Comparison of ENCODE assay signal across 33 cellular contexts in genomic region chr20:57966609-57967008, GRCh38.
"Had no signal": no experiment of that assay in that cellular context is flagged by ENCODE, and none has a peak within 500 bp of the region (broad histone marks: within the 10 kb centered on the region; RNA-seq: fewer than 3 reads in every experiment).

No MANE protein-coding gene starts in this region.

- H3K4me1 ChIP-seq: adrenal gland, body of pancreas, breast epithelium had no signal

- H3K27ac Mint-ChIP-seq: activated B cell treated with CpG ODN at 0.5 μM for 24 hours; activated CD4-positive, alpha-beta memory T cell treated with anti-CD3 and anti-CD28 coated beads, Interleukin-2, amount 10 ng/mL, durations not matched to agents 7 days and 5 days; activated CD4-positive, alpha-beta T cell treated with anti-CD3 and anti-CD28 coated beads, Interleukin-2, amount 10 ng/mL, durations not matched to agents 7 days and 5 days; activated CD8-positive, alpha-beta memory T cell treated with anti-CD3 and anti-CD28 coated beads, Interleukin-2, amount 10 ng/mL, durations not matched to agents 7 days and 5 days; activated CD8-positive, alpha-beta T cell treated with anti-CD3 and anti-CD28 coated beads, Interleukin-2, amount 10 ng/mL, durations not matched to agents 7 days and 5 days; activated naive CD4-positive, alpha-beta T cell treated with anti-CD3 and anti-CD28 coated beads for 36 hours; activated naive CD4-positive, alpha-beta T cell treated with anti-CD3 and anti-CD28 coated beads, Interleukin-2, amount 50 U/mL, for 72 hours; activated naive CD8-positive, alpha-beta T cell treated with anti-CD3 and anti-CD28 coated beads for 36 hours; activated T-cell treated with anti-CD3 and anti-CD28 coated beads, Interleukin-2, amount 50 U/mL, for 72 hours; activated T-helper 1 cell treated with anti-CD3 and anti-CD28 coated beads, Interleukin-12 subunit alpha, Interleukin-12 subunit beta, Interleukin-2, Interleukin-4 antibody, amounts not matched to agents 30 ng/mL and 10 ng/mL and 1 ng/mL, durations not matched to agents 14 hours and 24 hours and 36 hours; activated T-helper 17 cell treated with anti-CD3 and anti-CD28 coated beads, Interleukin-2, amount 50 U/mL, for 72 hours; T-helper 1 cell treated with Interleukin-12 subunit alpha and Interleukin-12 subunit beta and Interleukin-4 antibody, amounts not matched to agents 30 μg/mL and 1 μg/mL, for 36 hours; T-helper 2 cell treated with Interferon-gamma antibody and Interleukin-4, amounts not matched to agents 5 μg/mL and 100 μg/mL, for 36 hours had no signal

- H3K4me1 Mint-ChIP-seq: activated B cell treated with CpG ODN at 0.5 μM for 24 hours; activated CD4-positive, alpha-beta memory T cell treated with anti-CD3 and anti-CD28 coated beads, Interleukin-2, amount 10 ng/mL, durations not matched to agents 7 days and 5 days; activated CD4-positive, alpha-beta T cell treated with anti-CD3 and anti-CD28 coated beads, Interleukin-2, amount 10 ng/mL, durations not matched to agents 7 days and 5 days; activated CD8-positive, alpha-beta memory T cell treated with anti-CD3 and anti-CD28 coated beads, Interleukin-2, amount 10 ng/mL, durations not matched to agents 7 days and 5 days; activated naive CD8-positive, alpha-beta T cell treated with anti-CD3 and anti-CD28 coated beads for 36 hours; activated T-helper 17 cell treated with anti-CD3 and anti-CD28 coated beads, Interleukin-2, amount 50 U/mL, for 72 hours had no signal

- ATAC-seq: activated CD8-positive, alpha-beta memory T cell treated with anti-CD3 and anti-CD28 coated beads, Interleukin-2, amount 10 ng/mL, durations not matched to agents 7 days and 5 days; activated CD8-positive, alpha-beta T cell treated with anti-CD3 and anti-CD28 coated beads, Interleukin-2, amount 10 ng/mL, durations not matched to agents 7 days and 5 days; activated naive CD4-positive, alpha-beta T cell treated with anti-CD3 and anti-CD28 coated beads, Interleukin-2, amount 50 U/mL, for 72 hours; activated T-cell treated with anti-CD3 and anti-CD28 coated beads, Interleukin-2, amount 50 U/mL, for 4 hours; activated T-cell treated with anti-CD3 and anti-CD28 coated beads, Interleukin-2, amount 50 U/mL, for 72 hours; activated T-helper 17 cell treated with anti-CD3 and anti-CD28 coated beads, Interleukin-2, amount 50 U/mL, for 72 hours; body of pancreas had no signal

- H3K9me3 Mint-ChIP-seq: activated B cell treated with CpG ODN at 0.5 μM for 24 hours; activated CD4-positive, alpha-beta memory T cell treated with anti-CD3 and anti-CD28 coated beads, Interleukin-2, amount 10 ng/mL, durations not matched to agents 7 days and 5 days; activated CD4-positive, alpha-beta T cell treated with anti-CD3 and anti-CD28 coated beads, Interleukin-2, amount 10 ng/mL, durations not matched to agents 7 days and 5 days; activated naive CD4-positive, alpha-beta T cell treated with anti-CD3 and anti-CD28 coated beads for 36 hours; activated naive CD8-positive, alpha-beta T cell treated with anti-CD3 and anti-CD28 coated beads for 36 hours; activated T-cell treated with anti-CD3 and anti-CD28 coated beads, Interleukin-2, amount 50 U/mL, for 4 hours; activated T-cell treated with anti-CD3 and anti-CD28 coated beads, Interleukin-2, amount 50 U/mL, for 72 hours; activated T-helper 1 cell treated with anti-CD3 and anti-CD28 coated beads, Interleukin-12 subunit alpha, Interleukin-12 subunit beta, Interleukin-2, Interleukin-4 antibody, amounts not matched to agents 30 ng/mL and 10 ng/mL and 1 ng/mL, durations not matched to agents 14 hours and 24 hours and 36 hours; activated T-helper 17 cell treated with anti-CD3 and anti-CD28 coated beads, Interleukin-2, amount 50 U/mL, for 72 hours; T-helper 1 cell treated with Interleukin-12 subunit alpha and Interleukin-12 subunit beta and Interleukin-4 antibody, amounts not matched to agents 30 μg/mL and 1 μg/mL, for 36 hours; T-helper 2 cell treated with Interferon-gamma antibody and Interleukin-4, amounts not matched to agents 5 μg/mL and 100 μg/mL, for 36 hours had no signal

- H3K36me3 Mint-ChIP-seq: activated CD8-positive, alpha-beta memory T cell treated with anti-CD3 and anti-CD28 coated beads, Interleukin-2, amount 10 ng/mL, durations not matched to agents 7 days and 5 days; activated naive CD4-positive, alpha-beta T cell treated with anti-CD3 and anti-CD28 coated beads, Interleukin-2, amount 50 U/mL, for 72 hours; activated naive CD8-positive, alpha-beta T cell treated with anti-CD3 and anti-CD28 coated beads for 36 hours had no signal

- H3K9me3 ChIP-seq: adrenal gland, body of pancreas, breast epithelium had no signal

- DNase-seq: activated B cell treated with CpG ODN at 0.5 μM for 24 hours; activated CD4-positive, alpha-beta memory T cell treated with anti-CD3 and anti-CD28 coated beads, Interleukin-2, amount 10 ng/mL, durations not matched to agents 7 days and 5 days; activated CD4-positive, alpha-beta T cell treated with anti-CD3 and anti-CD28 coated beads for 4 hours; activated CD4-positive, alpha-beta T cell treated with anti-CD3 and anti-CD28 coated beads, Interleukin-2, amount 10 ng/mL, durations not matched to agents 7 days and 5 days; activated CD4-positive, alpha-beta T cell treated with anti-CD3 and anti-CD28 coated beads, Interleukin-2, amount 50 U/mL, for 48 hours; activated CD4-positive, CD25-positive, alpha-beta regulatory T cell treated with anti-CD3 and anti-CD28 coated beads, Interleukin-2, amount 50 U/mL, for 72 hours; activated CD8-positive, alpha-beta memory T cell treated with anti-CD3 and anti-CD28 coated beads for 24 hours; activated CD8-positive, alpha-beta memory T cell treated with anti-CD3 and anti-CD28 coated beads, Interleukin-2, amount 10 ng/mL, durations not matched to agents 7 days and 5 days; activated CD8-positive, alpha-beta memory T cell treated with anti-CD3 and anti-CD28 coated beads, Interleukin-2, amount 50 U/mL, for 48 hours; activated CD8-positive, alpha-beta T cell treated with anti-CD3 and anti-CD28 coated beads, Interleukin-2, amount 10 ng/mL, durations not matched to agents 7 days and 5 days; activated effector memory CD4-positive, alpha-beta T cell treated with anti-CD3 and anti-CD28 coated beads, Interleukin-2, amount 50 U/mL, for 16 hours; activated gamma-delta T cell treated with Interleukin-2 at 50 U/mL for 16 hours; activated naive CD4-positive, alpha-beta T cell; activated naive CD4-positive, alpha-beta T cell treated with anti-CD3 and anti-CD28 coated beads for 36 hours; activated naive CD4-positive, alpha-beta T cell treated with anti-CD3 and anti-CD28 coated beads, Interleukin-2, amount 50 U/mL, for 16 hours; activated naive CD8-positive, alpha-beta T cell treated with anti-CD3 and anti-CD28 coated beads for 36 hours; activated T-cell treated with anti-CD3 and anti-CD28 coated beads, Interleukin-2, amount 50 U/mL, for 4 hours; activated T-cell treated with anti-CD3 and anti-CD28 coated beads, Interleukin-2, amount 50 U/mL, for 72 hours; adrenal gland; amniotic stem cell; body of pancreas; brain microvascular endothelial cell; central memory CD4-positive, alpha-beta T cell; T-helper 1 cell; T-helper 2 cell; T-helper 9 cell had no signal

- H3K4me3 ChIP-seq: adrenal gland, body of pancreas, breast epithelium had no signal

- H3K36me3 ChIP-seq: adrenal gland, brain microvascular endothelial cell, breast epithelium had no signal

- H3K27me3 Mint-ChIP-seq: activated CD4-positive, alpha-beta T cell treated with anti-CD3 and anti-CD28 coated beads, Interleukin-2, amount 10 ng/mL, durations not matched to agents 7 days and 5 days; activated CD8-positive, alpha-beta memory T cell treated with anti-CD3 and anti-CD28 coated beads, Interleukin-2, amount 10 ng/mL, durations not matched to agents 7 days and 5 days; activated naive CD8-positive, alpha-beta T cell treated with anti-CD3 and anti-CD28 coated beads for 36 hours had no signal

- H3K4me3 Mint-ChIP-seq: activated B cell treated with CpG ODN at 0.5 μM for 24 hours; activated CD4-positive, alpha-beta memory T cell treated with anti-CD3 and anti-CD28 coated beads, Interleukin-2, amount 10 ng/mL, durations not matched to agents 7 days and 5 days; activated CD4-positive, alpha-beta T cell treated with anti-CD3 and anti-CD28 coated beads, Interleukin-2, amount 10 ng/mL, durations not matched to agents 7 days and 5 days; activated CD8-positive, alpha-beta memory T cell treated with anti-CD3 and anti-CD28 coated beads, Interleukin-2, amount 10 ng/mL, durations not matched to agents 7 days and 5 days; activated CD8-positive, alpha-beta T cell treated with anti-CD3 and anti-CD28 coated beads, Interleukin-2, amount 10 ng/mL, durations not matched to agents 7 days and 5 days; activated naive CD4-positive, alpha-beta T cell treated with anti-CD3 and anti-CD28 coated beads for 36 hours; activated naive CD8-positive, alpha-beta T cell treated with anti-CD3 and anti-CD28 coated beads for 36 hours; activated T-cell treated with anti-CD3 and anti-CD28 coated beads, Interleukin-2, amount 50 U/mL, for 4 hours; activated T-cell treated with anti-CD3 and anti-CD28 coated beads, Interleukin-2, amount 50 U/mL, for 72 hours; activated T-helper 1 cell treated with anti-CD3 and anti-CD28 coated beads, Interleukin-12 subunit alpha, Interleukin-12 subunit beta, Interleukin-2, Interleukin-4 antibody, amounts not matched to agents 30 ng/mL and 10 ng/mL and 1 ng/mL, durations not matched to agents 14 hours and 24 hours and 36 hours; activated T-helper 17 cell treated with anti-CD3 and anti-CD28 coated beads, Interleukin-2, amount 50 U/mL, for 72 hours; T-helper 1 cell treated with Interleukin-12 subunit alpha and Interleukin-12 subunit beta and Interleukin-4 antibody, amounts not matched to agents 30 μg/mL and 1 μg/mL, for 36 hours; T-helper 2 cell treated with Interferon-gamma antibody and Interleukin-4, amounts not matched to agents 5 μg/mL and 100 μg/mL, for 36 hours had no signal

- H3K27ac ChIP-seq: adrenal gland, body of pancreas, brain microvascular endothelial cell, breast epithelium, VCaP had no signal

- H3K27me3 ChIP-seq: adrenal gland, body of pancreas, brain microvascular endothelial cell, breast epithelium had no signal
